19 cellular contexts compared by ENCODE assay signal in the genomic region with DNA sequence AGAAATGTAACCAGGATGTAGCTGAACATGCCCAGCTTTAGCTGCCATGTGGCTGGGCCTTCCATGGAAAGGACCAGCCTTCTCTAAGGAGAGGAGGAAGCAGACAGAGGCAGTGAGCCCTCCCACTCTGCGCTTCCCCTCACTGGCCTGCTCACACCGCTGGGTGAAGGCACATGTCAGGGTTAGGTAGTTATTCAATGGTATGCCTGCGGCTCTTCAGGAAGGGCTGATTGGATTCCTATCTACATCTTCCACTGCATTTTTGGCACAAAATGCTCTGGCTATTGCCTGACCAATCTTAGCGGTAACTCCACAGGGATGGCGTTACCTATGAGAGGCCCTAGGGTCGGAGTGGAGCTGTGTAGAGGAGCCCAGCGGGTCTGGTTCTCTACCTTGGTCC. TPM values are rescaled to one million over a fixed set of nuclear protein-coding genes. Genes with fewer than 3 reads are reported as not detected.
DNase-seq lines count a peak whose midpoint lies in the region; ATAC-seq, FAIRE-seq and TF ChIP-seq lines count a peak whose summit lies in the region.
"Had no signal": no experiment of that assay in that cellular context is flagged by ENCODE, and none has a peak within 500 bp of the region (broad histone marks: within the 10 kb centered on the region; RNA-seq: fewer than 3 reads in every experiment).

No MANE protein-coding gene starts in this region.

- H3K27me3 ChIP-seq in WERI-Rb-1 (ENCODE audit: insufficient read depth, low read depth, severe bottlenecking), result no peaks in the 10 kb centered on the region
- H3K27me3 ChIP-seq in lower lobe of right lung (ENCODE audit: low read depth), result no peaks in the 10 kb centered on the region
- peaks cover 0 to under 1% (median 0%) of the 10 kb centered on the region in 5 donors for H3K27me3 ChIP-seq in subcutaneous abdominal adipose tissue (ENCODE audit: control insufficient read depth in 5 of 5, insufficient read depth in 4 of 5, low read length in 5 of 5)
- H3K27me3 ChIP-seq: BE2C had no signal

- H3K4me1 Mint-ChIP-seq in HFFc6 (ENCODE audit: low read depth), result peaks cover 74% of the 10 kb centered on the region
- no peaks in the 10 kb centered on the region for H3K4me1 Mint-ChIP-seq in activated T-helper 17 cell treated with anti-CD3 and anti-CD28 coated beads, Interleukin-2, amount 50 U/mL, for 72 hours
- H3K4me1 Mint-ChIP-seq: activated CD4-positive, alpha-beta T cell treated with anti-CD3 and anti-CD28 coated beads, Interleukin-2, amount 10 ng/mL, durations not matched to agents 7 days and 5 days; activated naive CD8-positive, alpha-beta T cell treated with anti-CD3 and anti-CD28 coated beads, Interleukin-2, amount 10 ng/mL, durations not matched to agents 7 days and 5 days; immature natural killer cell had no signal

- peaks cover 13% of the 10 kb centered on the region for H3K36me3 ChIP-seq in WERI-Rb-1
- H3K36me3 ChIP-seq in lower lobe of right lung, result no peaks in the 10 kb centered on the region
- peaks cover 0 to 7% (median 0%) of the 10 kb centered on the region in 5 donors for H3K36me3 ChIP-seq in subcutaneous abdominal adipose tissue (ENCODE audit: control insufficient read depth in 5 of 5, insufficient read depth in 5 of 5, low read length in 5 of 5)
- H3K36me3 ChIP-seq: BE2C, neutrophil had no signal

- no peak for DNase-seq in HFFc6
- DNase-seq in WERI-Rb-1, result no peak
- DNase-seq in lower lobe of right lung, result no peak
- DNase-seq in NCI-H524 treated with DMSO at 0.1 percent for 48 hours (lab: John Stamatoyannopoulos, UW), result no peak
- DNase-seq in H54 (ENCODE audit: insufficient read length, low spot score), result no peak
- DNase-seq: activated CD4-positive, alpha-beta T cell treated with anti-CD3 and anti-CD28 coated beads, Interleukin-2, amount 10 ng/mL, durations not matched to agents 7 days and 5 days; activated naive CD8-positive, alpha-beta T cell treated with anti-CD3 and anti-CD28 coated beads, Interleukin-2, amount 10 ng/mL, durations not matched to agents 7 days and 5 days; activated T-cell treated with anti-CD3 and anti-CD28 coated beads, Interleukin-2, amount 50 U/mL, for 24 hours; BE2C; cerebellar nuclear complex; DMS 273 treated with DMSO at 0.1 percent for 48 hours; immature natural killer cell; mesendoderm; NCI-H1048; NCI-H2171 had no signal

- no peak overlapping the region for H3K4me3 ChIP-seq in WERI-Rb-1 (ENCODE audit: low read depth, low read length)
- H3K4me3 ChIP-seq in lower lobe of right lung, result no peak overlapping the region
- no peak overlapping the region for H3K4me3 ChIP-seq in subcutaneous abdominal adipose tissue (ENCODE audit: low read depth in 1 of 5, low read length in 5 of 5)

- intact Hi-C loops in lower lobe of right lung (cut with DNase I), result no loop called here

- no peaks in the 10 kb centered on the region; the same call in 1 of the 2 replicates for H3K36me3 Mint-ChIP-seq in HFFc6 (ENCODE audit: low read depth)
- H3K36me3 Mint-ChIP-seq in activated T-helper 17 cell treated with anti-CD3 and anti-CD28 coated beads, Interleukin-2, amount 50 U/mL, for 72 hours (ENCODE audit: low read depth), result no peaks in the 10 kb centered on the region
- H3K36me3 Mint-ChIP-seq: activated naive CD8-positive, alpha-beta T cell treated with anti-CD3 and anti-CD28 coated beads, Interleukin-2, amount 10 ng/mL, durations not matched to agents 7 days and 5 days; immature natural killer cell had no signal

- ATAC-seq in lower lobe of right lung (no peak), GM18520 (IDR thresholded peaks at IDR 0.05; ENCODE audit: unreplicated experiment) (no peak)
- ATAC-seq in activated T-helper 17 cell treated with anti-CD3 and anti-CD28 coated beads, Interleukin-2, amount 50 U/mL, for 72 hours (replicated peaks), result no peak

- no peak for FAIRE-seq in H54 (lab: Jason Lieb, UNC)

- no peak for TF ChIP-seq POLR2A in H54 (IDR thresholded peaks at IDR 0.05; ENCODE audit: low read depth, low read length)

- peaks cover 22% of the 10 kb centered on the region for H3K27me3 Mint-ChIP-seq in HFFc6 (ENCODE audit: insufficient read depth)
- no peaks in the 10 kb centered on the region for H3K27me3 Mint-ChIP-seq in activated T-helper 17 cell treated with anti-CD3 and anti-CD28 coated beads, Interleukin-2, amount 50 U/mL, for 72 hours
- H3K27me3 Mint-ChIP-seq: activated CD4-positive, alpha-beta T cell treated with anti-CD3 and anti-CD28 coated beads, Interleukin-2, amount 10 ng/mL, durations not matched to agents 7 days and 5 days; activated naive CD8-positive, alpha-beta T cell treated with anti-CD3 and anti-CD28 coated beads, Interleukin-2, amount 10 ng/mL, durations not matched to agents 7 days and 5 days; activated T-cell treated with anti-CD3 and anti-CD28 coated beads, Interleukin-2, amount 50 U/mL, for 24 hours had no signal

- H3K9ac ChIP-seq in subcutaneous abdominal adipose tissue (ENCODE audit: low read length in 5 of 5), result no peak overlapping the region

- no peak for TF ChIP-seq CTCF in HFFc6 (IDR thresholded peaks at IDR 0.05)
- no peak for TF ChIP-seq CTCF in WERI-Rb-1 (IDR thresholded peaks at IDR 0.05; ENCODE audit: low read depth, low read length)
- TF ChIP-seq CTCF in lower lobe of right lung (IDR thresholded peaks at IDR 0.05), result no peak

- H3K4me1 ChIP-seq in lower lobe of right lung (peaks cover 44% of the 10 kb centered on the region), subcutaneous abdominal adipose tissue (ENCODE audit: control insufficient read depth in 5 of 5, insufficient read depth in 5 of 5, low read length in 5 of 5) (peaks cover 13 to 81% (median 69%) of the 10 kb centered on the region in 5 donors)

- peak overlapping the region; percentile 82 for H3K27ac Mint-ChIP-seq in HFFc6
- no peak overlapping the region for H3K27ac Mint-ChIP-seq in activated T-helper 17 cell treated with anti-CD3 and anti-CD28 coated beads, Interleukin-2, amount 50 U/mL, for 72 hours
- H3K27ac Mint-ChIP-seq: activated CD4-positive, alpha-beta T cell treated with anti-CD3 and anti-CD28 coated beads, Interleukin-2, amount 10 ng/mL, durations not matched to agents 7 days and 5 days; activated naive CD8-positive, alpha-beta T cell treated with anti-CD3 and anti-CD28 coated beads, Interleukin-2, amount 10 ng/mL, durations not matched to agents 7 days and 5 days; activated T-cell treated with anti-CD3 and anti-CD28 coated beads, Interleukin-2, amount 50 U/mL, for 24 hours; immature natural killer cell had no signal

- no peaks in the 10 kb centered on the region for H3K9me3 Mint-ChIP-seq in HFFc6
- no peaks in the 10 kb centered on the region for H3K9me3 Mint-ChIP-seq in activated T-helper 17 cell treated with anti-CD3 and anti-CD28 coated beads, Interleukin-2, amount 50 U/mL, for 72 hours
- H3K9me3 Mint-ChIP-seq: activated CD4-positive, alpha-beta T cell treated with anti-CD3 and anti-CD28 coated beads, Interleukin-2, amount 10 ng/mL, durations not matched to agents 7 days and 5 days; activated naive CD8-positive, alpha-beta T cell treated with anti-CD3 and anti-CD28 coated beads, Interleukin-2, amount 10 ng/mL, durations not matched to agents 7 days and 5 days; activated T-cell treated with anti-CD3 and anti-CD28 coated beads, Interleukin-2, amount 50 U/mL, for 24 hours; immature natural killer cell had no signal

- H3K27ac ChIP-seq in WERI-Rb-1 (peak overlapping the region; percentile 20; the same call in 1 of the 2 replicates), lower lobe of right lung (peak overlapping the region; percentile 77), subcutaneous abdominal adipose tissue (ENCODE audit: low read depth, low read length) (peak overlapping the region; percentile 87)
- H3K27ac ChIP-seq: neutrophil had no signal

- no peak overlapping the region for H3K4me3 Mint-ChIP-seq in HFFc6
- no peak overlapping the region for H3K4me3 Mint-ChIP-seq in activated T-helper 17 cell treated with anti-CD3 and anti-CD28 coated beads, Interleukin-2, amount 50 U/mL, for 72 hours
- H3K4me3 Mint-ChIP-seq: activated CD4-positive, alpha-beta T cell treated with anti-CD3 and anti-CD28 coated beads, Interleukin-2, amount 10 ng/mL, durations not matched to agents 7 days and 5 days; activated naive CD8-positive, alpha-beta T cell treated with anti-CD3 and anti-CD28 coated beads, Interleukin-2, amount 10 ng/mL, durations not matched to agents 7 days and 5 days; activated T-cell treated with anti-CD3 and anti-CD28 coated beads, Interleukin-2, amount 50 U/mL, for 24 hours; immature natural killer cell had no signal

- no peaks in the 10 kb centered on the region for H3K9me3 ChIP-seq in WERI-Rb-1 (ENCODE audit: severe bottlenecking)
- no peaks in the 10 kb centered on the region for H3K9me3 ChIP-seq in lower lobe of right lung
- H3K9me3 ChIP-seq in subcutaneous abdominal adipose tissue (ENCODE audit: control insufficient read depth in 5 of 5, low read length in 5 of 5), result no peaks in the 10 kb centered on the region
- H3K9me3 ChIP-seq: BE2C, neutrophil had no signal

RNA-seq across cellular contexts. Expression of a gene that starts 24.0 kb away (rescaled TPM):
- 10 to 100 TPM; 23.3 to 28.1 (median 25.3) TPM for total RNA-seq in HFFc6 (2021; fragmentation: NEBNext Ultra II Directional; extraction: Animal tissue kit (Norgen Biotek cat#: 25700))
- 28.9 TPM for total RNA-seq in lower lobe of right lung
- 10 to 100 TPM in 1 of 2 donors, 1 to 10 TPM in 1; 2.6 to 12.1 TPM for total RNA-seq in activated T-helper 17 cell treated with anti-CD3 and anti-CD28 coated beads, Interleukin-2, amount 50 U/mL, for 72 hours

RNA-seq across cellular contexts. Expression of a gene that starts 31.7 kb away (rescaled TPM):
- total RNA-seq in HFFc6 (2021; fragmentation: NEBNext Ultra II Directional; extraction: Animal tissue kit (Norgen Biotek cat#: 25700)), result 10 to 100 TPM; 55.1 to 62.9 (median 58.7) TPM
- total RNA-seq in lower lobe of right lung, result 56.5 TPM
- 100 to 1,000 TPM in 1 of 2 donors, 10 to 100 TPM in 1; 98.3 to 113 TPM for total RNA-seq in activated T-helper 17 cell treated with anti-CD3 and anti-CD28 coated beads, Interleukin-2, amount 50 U/mL, for 72 hours

RNA-seq across cellular contexts. Expression of a gene that starts 41.0 kb away (rescaled TPM):
- 100 to 1,000 TPM in 1 of 6 experiments, 10 to 100 TPM in 5; 81.2 to 111 (median 95.7) TPM for total RNA-seq in HFFc6 (2021; fragmentation: NEBNext Ultra II Directional; extraction: Animal tissue kit (Norgen Biotek cat#: 25700))
- 15.0 TPM for total RNA-seq in lower lobe of right lung
- total RNA-seq in activated T-helper 17 cell treated with anti-CD3 and anti-CD28 coated beads, Interleukin-2, amount 50 U/mL, for 72 hours, result under 1 TPM in 1 of 2 donors, not detected in 1; 0.02 TPM
- total RNA-seq: activated CD4-positive, alpha-beta T cell treated with anti-CD3 and anti-CD28 coated beads, Interleukin-2, amount 10 ng/mL, durations not matched to agents 7 days and 5 days; activated naive CD8-positive, alpha-beta T cell treated with anti-CD3 and anti-CD28 coated beads, Interleukin-2, amount 10 ng/mL, durations not matched to agents 7 days and 5 days had no signal

RNA-seq across cellular contexts. Expression of a gene that starts 46.2 kb away (rescaled TPM):
- total RNA-seq in HFFc6 (2021; fragmentation: NEBNext Ultra II Directional; extraction: Animal tissue kit (Norgen Biotek cat#: 25700)), result 10 to 100 TPM; 22.5 to 28.4 (median 25.1) TPM
- total RNA-seq in lower lobe of right lung, result 21.7 TPM
- 10 to 100 TPM; 26.0 to 34.8 TPM for total RNA-seq in activated T-helper 17 cell treated with anti-CD3 and anti-CD28 coated beads, Interleukin-2, amount 50 U/mL, for 72 hours

Comparison
In these comparisons a context has a peak if more than half of its experiments do, and no peak if none do; other contexts are left out.
1. H3K27ac ChIP-seq: peak in every context shown above with its lines; median percentile 87 in subcutaneous abdominal adipose tissue; 77 in lower lobe of right lung; 20 in WERI-Rb-1.
2. RNA of a gene that starts 41.0 kb away (total RNA-seq): 81.2 to 111 TPM in HFFc6 and 15.0 TPM in lower lobe of right lung (single experiment); 0.02 TPM in activated T-helper 17 cell treated with anti-CD3 and anti-CD28 coated beads, Interleukin-2, amount 50 U/mL, for 72 hours; every median in the first group is over 10 times any median in the second.